11 cellular contexts compared by ENCODE assay signal in genomic region chr1:9852410-9853301, GRCh38. TPM values are rescaled to one million over a fixed set of nuclear protein-coding genes. Genes with fewer than 3 reads are reported as not detected.
DNase-seq lines count a peak whose midpoint lies in the region; ATAC-seq, FAIRE-seq and TF ChIP-seq lines count a peak whose summit lies in the region.
"Had no signal": no experiment of that assay in that cellular context is flagged by ENCODE, and none has a peak within 500 bp of the region (broad histone marks: within the 10 kb centered on the region; RNA-seq: fewer than 3 reads in every experiment).

No MANE protein-coding gene starts in this region.

- CTCF ChIA-PET in PC-3 (lab: Charles Lee): interaction anchor here (1.1 kb wide), 1 partner anchor 27 kb away, joined by 4 read pairs; no protein-coding TSS in a partner anchor

- no peaks in the 10 kb centered on the region for H3F3A ChIP-seq in PC-3 (ENCODE audit: low read length, unreplicated experiment)

- H3K4me2 ChIP-seq in PC-3 (ENCODE audit: low read length): no peak overlapping the region

- H3K27me3 ChIP-seq in PC-3 (ENCODE audit: low read length): no peaks in the 10 kb centered on the region

- ATAC-seq in left ventricle myocardium superior (peak; percentile 63), PC-3 (no peak)
- ATAC-seq: lower lobe of right lung had no signal

- POLR2A ChIA-PET in PC-3 (lab: Charles Lee; ENCODE audit: unreplicated experiment): no interaction called here

- no peak for FAIRE-seq in GM19239 (lab: Jason Lieb, UNC)

- H3K4me1 ChIP-seq in PC-3 (ENCODE audit: insufficient read depth, low read length): no peaks in the 10 kb centered on the region
- H3K4me1 ChIP-seq: Caco-2, lower lobe of right lung had no signal

- H3K79me2 ChIP-seq in PC-3 (ENCODE audit: low read length): no peaks in the 10 kb centered on the region

- DNase-seq in A172 (ENCODE audit: low spot score) (peak; percentile 14), HCEC 1CT (peak; percentile 15), amniotic epithelial cell (ENCODE audit: low read depth) (peak; percentile 95), left ventricle myocardium superior (no peak), PC-3 (no peak), COR-L47 (lab: John Stamatoyannopoulos, UW) (no peak), GM19239 (ENCODE audit: insufficient read length, low spot score) (no peak)
- no peak for DNase-seq in activated T-cell treated with anti-CD3 and anti-CD28 coated beads, Interleukin-2, amount 50 U/mL, for 48 hours
- DNase-seq: Caco-2, lower lobe of right lung, T-helper 2 cell had no signal

- BruUV-seq in PC-3 (replicated peaks; lab: Mats Ljungman, UMichigan): no TSS peak

- no peak for TF ChIP-seq CTCF in PC-3 (conservative IDR thresholded peaks at IDR 0.05; ENCODE audit: low read depth, low read length)

- H3K9ac ChIP-seq in PC-3 (ENCODE audit: low read length): no peak overlapping the region

- intact Hi-C loops in left ventricle myocardium superior (cut with micrococcal nuclease) (no loop called here), PC-3 (cut with micrococcal nuclease) (no loop called here)

- H3K27ac ChIP-seq in PC-3 (ENCODE audit: low read length): no peak overlapping the region
- H3K27ac ChIP-seq: lower lobe of right lung had no signal

- 0 out of 2 replicates have a peak, but pooled peaks cover 3% of the 10 kb centered on the region for H3K9me3 ChIP-seq in PC-3 (ENCODE audit: low read length)
- H3K9me3 ChIP-seq: Caco-2, lower lobe of right lung had no signal

- peaks cover 13% of the 10 kb centered on the region for H3K36me3 ChIP-seq in PC-3 (ENCODE audit: low read depth, low read length)

- no peaks in the 10 kb centered on the region for H3K9me2 ChIP-seq in PC-3 (replicated peaks; ENCODE audit: low read length)

- H3K4me3 ChIP-seq in PC-3 (ENCODE audit: low read length): no peak overlapping the region
- H3K4me3 ChIP-seq: lower lobe of right lung had no signal

- H2AFZ ChIP-seq in PC-3 (ENCODE audit: low read length): no peak overlapping the region

- no peaks in the 10 kb centered on the region for H4K20me1 ChIP-seq in PC-3 (ENCODE audit: low read length)

RNA-seq across cellular contexts. Expression of gene CLSTN1, which starts 28.9 kb away (rescaled TPM):
- 24.3 and 27.2 TPM in 2 replicates for total RNA-seq in A172 (2014; rRNA removed; shearing (Covaris generic))
- total RNA-seq in left ventricle myocardium superior (54.9 TPM), PC-3 (2014; rRNA removed) (98.3 and 117 TPM in 2 replicates)

RNA-seq across cellular contexts. Expression of gene CTNNBIP1, which starts 57.4 kb away (rescaled TPM):
- total RNA-seq in A172 (2014; rRNA removed; shearing (Covaris generic)): 8.0 and 18.0 TPM in 2 replicates
- total RNA-seq in left ventricle myocardium superior (45.9 TPM), PC-3 (2014; rRNA removed) (78.1 and 102 TPM in 2 replicates)

Comparison
In these comparisons a context has a peak if more than half of its experiments do, and no peak if none do; other contexts are left out.
1. DNase-seq: peak in A172 (single experiment), HCEC 1CT (single experiment) and amniotic epithelial cell (single experiment); none in left ventricle myocardium superior (single experiment), PC-3 (single experiment), activated T-cell treated with anti-CD3 and anti-CD28 coated beads, Interleukin-2, amount 50 U/mL, for 48 hours (0 of 2), COR-L47 (single experiment) and GM19239 (single experiment).